In the genomic region with DNA sequence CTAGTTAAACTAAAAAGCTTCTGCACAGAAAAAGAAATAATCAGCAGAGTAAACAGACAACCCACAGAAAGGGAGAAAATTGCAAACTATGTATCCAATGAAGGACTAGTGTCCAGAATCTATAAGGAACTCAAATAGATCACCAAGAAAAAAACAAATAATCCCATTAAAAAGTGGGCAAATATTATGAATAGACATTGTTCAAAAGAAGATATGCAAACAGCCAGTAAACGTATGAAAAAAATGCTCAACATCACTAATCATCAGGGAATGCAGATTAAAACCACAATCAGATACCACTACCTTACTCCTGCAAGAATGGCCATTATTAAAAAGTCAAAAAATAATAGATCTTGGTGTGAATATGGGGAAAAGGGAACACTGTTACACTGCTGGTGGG, we compare ENCODE assay signal across 36 cellular contexts.
"Had no signal": no experiment of that assay in that cellular context is flagged by ENCODE, and none has a peak within 500 bp of the region (broad histone marks: within the 10 kb centered on the region; RNA-seq: fewer than 3 reads in every experiment).

No MANE protein-coding gene starts in this region.

- H3K36me3 ChIP-seq: MG63 had no signal

- H3K9me3 ChIP-seq: MG63 had no signal

- DNase-seq: Karpas-422, Kasumi-1, MG63, MM.1S, MV-4-11, NCI-H1048, NCI-H1092, NCI-H1092 treated with DMSO at 0.1 percent for 48 hours, NCI-H1105, NCI-H1105 treated with DMSO at 0.1 percent for 48 hours, NCI-H1417, NCI-H1417 treated with DMSO at 0.1 percent for 48 hours, NCI-H1436, NCI-H1436 treated with DMSO at 0.1 percent for 48 hours, NCI-H146, NCI-H1694, NCI-H1694 treated with DMSO at 0.1 percent for 48 hours, NCI-H187, NCI-H187 treated with DMSO at 0.1 percent for 48 hours, NCI-H1930, NCI-H2029, NCI-H2029 treated with DMSO at 0.1 percent for 48 hours, NCI-H2081, NCI-H2081 treated with DMSO at 0.1 percent for 48 hours, NCI-H2107, NCI-H2171, NCI-H2171 treated with DMSO at 0.1 percent for 48 hours, NCI-H2227 treated with DMSO at 0.1 percent for 48 hours, NCI-H226, NCI-H345, NCI-H446, NCI-H446 treated with DMSO at 0.1 percent for 48 hours, NCI-H510A, NCI-H510A treated with DMSO at 0.1 percent for 48 hours, NCI-H524, NCI-H524 treated with DMSO at 0.1 percent for 48 hours had no signal

- H3K4me3 ChIP-seq: MG63 had no signal

- H3K27me3 ChIP-seq: MG63 had no signal
